Comparison of ENCODE assay signal across 8 cellular contexts in the genomic region with DNA sequence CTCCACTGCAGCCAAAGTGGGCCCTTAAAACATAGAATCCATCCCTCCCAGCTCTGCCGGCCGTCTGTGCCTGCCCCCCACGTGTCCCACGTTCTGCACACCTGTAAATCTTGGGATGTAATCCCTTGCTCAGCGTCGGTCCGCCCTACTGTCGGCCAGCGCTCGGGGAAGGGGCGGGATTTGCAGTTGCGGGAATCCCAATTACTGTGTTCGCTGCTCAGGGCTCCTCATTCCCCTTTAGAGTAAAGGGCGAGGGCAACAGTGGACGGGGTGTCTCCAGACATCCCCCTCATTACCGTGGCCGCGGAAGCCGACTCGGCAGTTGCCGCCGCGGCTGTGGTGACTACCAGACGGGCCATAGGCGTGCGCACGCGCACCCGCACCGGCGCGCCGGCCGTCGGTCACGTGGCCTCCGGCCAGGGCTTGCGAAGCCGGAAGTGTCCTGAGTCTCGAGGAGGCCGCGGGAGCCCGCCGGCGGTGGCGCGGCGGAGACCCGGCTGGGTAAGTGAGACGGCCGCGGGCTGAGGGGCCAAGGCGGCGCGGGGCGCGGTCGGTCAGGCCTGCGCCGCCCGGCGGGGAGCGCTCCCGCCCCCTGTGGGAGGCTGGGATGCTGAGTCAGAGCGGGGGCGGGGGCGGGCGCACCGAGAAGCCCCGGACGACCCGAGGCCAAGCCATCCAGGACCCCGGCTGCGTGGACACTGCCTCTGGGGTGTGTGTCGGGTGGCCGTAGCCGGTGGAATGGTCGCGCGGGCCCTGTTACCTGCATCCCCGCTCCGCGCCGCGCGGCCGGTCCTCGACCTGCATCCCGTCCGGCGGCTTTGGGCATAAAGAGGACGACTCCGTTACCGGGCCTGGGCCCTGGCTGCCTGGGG. TPM values are rescaled to one million over a fixed set of nuclear protein-coding genes. Genes with fewer than 3 reads are reported as not detected.
DNase-seq lines count a peak whose midpoint lies in the region; ATAC-seq and TF ChIP-seq lines count a peak whose summit lies in the region.

A gene (plus strand): TSS at position 434 of the 872 bp plus-strand sequence. CDS start 3,751 bp downstream, outside the sequence.

- H3K4me2 ChIP-seq in GM23338, result peak within 1 kb of the TSS; percentile 78

- H3K9me3 ChIP-seq in ES-I3 (ENCODE audit: control insufficient read depth, insufficient read depth, low read length) (no peaks in the 10 kb centered on the region), SJSA1 (replicated peaks) (no peaks in the 10 kb centered on the region; the same call in 1 of the 2 replicates), testis (no peaks in the 10 kb centered on the region)

- intact Hi-C loops in testis (cut with DNase I; ENCODE audit: low total_unique reads), result no loop called here

- H3K4me3 ChIP-seq in GM23338 (peak within 1 kb of the TSS; percentile 91), SJSA1 (peak within 1 kb of the TSS; percentile 97), testis (peak within 1 kb of the TSS; percentile 84 to 90)

- H3K36me3 ChIP-seq in ES-I3 (ENCODE audit: insufficient read depth, low read length) (peaks cover 12% of the 10 kb centered on the region), GM23338 (ENCODE audit: insufficient read depth) (peaks cover 14% of the 10 kb centered on the region), SJSA1 (peaks cover 37% of the 10 kb centered on the region), testis (ENCODE audit: low read depth, missing control alignments) (no peaks in the 10 kb centered on the region)

- 0 to 1% methylated on average over 16 to 51 of the region's 94 CpGs for WGBS in testis, 2 donors

- peaks cover 22% of the 10 kb centered on the region for H3K4me1 Mint-ChIP-seq in GM23338
- H3K4me1 Mint-ChIP-seq in activated naive CD4-positive, alpha-beta T cell treated with anti-CD3 and anti-CD28 coated beads, Interleukin-2, amount 10 ng/mL, durations not matched to agents 7 days and 5 days, result peaks cover 50% of the 10 kb centered on the region

- no peaks in the 10 kb centered on the region for H3K27me3 ChIP-seq in GM23338 (ENCODE audit: insufficient read depth)
- H3K27me3 ChIP-seq in SJSA1 (replicated peaks), result no peaks in the 10 kb centered on the region
- H3K27me3 ChIP-seq in testis, result no peaks in the 10 kb centered on the region

- ATAC-seq in GM23338 (peak; percentile 88), omental fat pad (ENCODE audit: low FRiP score) (peak; percentile 90)

- H4K20me1 ChIP-seq in GM23338 (replicated peaks; ENCODE audit: insufficient read depth), result peaks cover 5% of the 10 kb centered on the region; the same call in 1 of the 2 replicates

- peaks cover 48% of the 10 kb centered on the region for H3K79me2 ChIP-seq in GM23338 (replicated peaks; ENCODE audit: insufficient read depth)

- peaks cover 32% of the 10 kb centered on the region for H3K36me3 Mint-ChIP-seq in GM23338 (ENCODE audit: low read depth)
- peaks cover 24% of the 10 kb centered on the region for H3K36me3 Mint-ChIP-seq in activated naive CD4-positive, alpha-beta T cell treated with anti-CD3 and anti-CD28 coated beads, Interleukin-2, amount 10 ng/mL, durations not matched to agents 7 days and 5 days

- H3K9me3 Mint-ChIP-seq in GM23338, result no peaks in the 10 kb centered on the region; the same call in 2 of the 3 replicates
- no peaks in the 10 kb centered on the region for H3K9me3 Mint-ChIP-seq in activated naive CD4-positive, alpha-beta T cell treated with anti-CD3 and anti-CD28 coated beads, Interleukin-2, amount 10 ng/mL, durations not matched to agents 7 days and 5 days

- peak within 1 kb of the TSS; percentile 89 for H2AFZ ChIP-seq in GM23338

- peak; percentile 26 for TF ChIP-seq POLR2A in testis (IDR thresholded peaks at IDR 0.05)

- H3K9me2 ChIP-seq in GM23338 (ENCODE audit: insufficient read depth), result no peaks in the 10 kb centered on the region

- H3K4me3 Mint-ChIP-seq in GM23338, result peak within 1 kb of the TSS; percentile 89
- H3K4me3 Mint-ChIP-seq in activated naive CD4-positive, alpha-beta T cell treated with anti-CD3 and anti-CD28 coated beads, Interleukin-2, amount 10 ng/mL, durations not matched to agents 7 days and 5 days, result peak within 1 kb of the TSS; percentile 89

- peak within 1 kb of the TSS; percentile 81 for H3K9ac ChIP-seq in ES-I3 (ENCODE audit: low read depth, low read length)

- CTCF ChIA-PET in activated naive CD4-positive, alpha-beta T cell treated with anti-CD3 and anti-CD28 coated beads, Interleukin-2, amount 10 ng/mL, durations not matched to agents 7 days and 5 days (lab: Charles Lee), result interaction anchor here (1.4 kb wide), 1 partner anchor 16 kb away, joined by 3 read pairs; no protein-coding TSS in a partner anchor

- DNase-seq in GM23338 (ENCODE audit: low spot score) (peak; percentile 89), LHCN-M2 (ENCODE audit: low read depth) (peak; percentile 81), SJSA1 (ENCODE audit: low read depth in 1 of 2, low spot score in 2 of 2) (peak; percentile 85 to 88), globus pallidus (ENCODE audit: low spot score) (peak; percentile 84), omental fat pad (ENCODE audit: low spot score) (peak; percentile 59), testis (peak; percentile 94)
- peak; percentile 75 for DNase-seq in activated naive CD4-positive, alpha-beta T cell treated with anti-CD3 and anti-CD28 coated beads, Interleukin-2, amount 10 ng/mL, durations not matched to agents 7 days and 5 days

- H3K4me1 ChIP-seq in ES-I3 (ENCODE audit: insufficient read depth, low read length) (no peaks in the 10 kb centered on the region), GM23338 (ENCODE audit: insufficient read depth) (peaks cover 10% of the 10 kb centered on the region), SJSA1 (replicated peaks) (peaks cover 12% of the 10 kb centered on the region), testis (peaks cover 24% of the 10 kb centered on the region)

- H3K27ac Mint-ChIP-seq in GM23338, result peak within 1 kb of the TSS; percentile 98
- peak within 1 kb of the TSS; percentile 89 for H3K27ac Mint-ChIP-seq in activated naive CD4-positive, alpha-beta T cell treated with anti-CD3 and anti-CD28 coated beads, Interleukin-2, amount 10 ng/mL, durations not matched to agents 7 days and 5 days

- TF ChIP-seq CTCF in GM23338 (conservative IDR thresholded peaks at IDR 0.05; ENCODE audit: low read depth in 2 of 2), result no peak
- TF ChIP-seq CTCF in omental fat pad (IDR thresholded peaks at IDR 0.05), result no peak
- TF ChIP-seq CTCF in testis (IDR thresholded peaks at IDR 0.05), result peak in 1 of 3 experiments; percentile 8

- H3F3A ChIP-seq in GM23338 (replicated peaks; ENCODE audit: low read depth), result 0 out of 2 replicates have a peak, but pooled peaks cover 3% of the 10 kb centered on the region

- peaks cover 5% of the 10 kb centered on the region for H3K27me3 Mint-ChIP-seq in GM23338 (ENCODE audit: insufficient read depth, low read depth, poor library complexity)
- H3K27me3 Mint-ChIP-seq in activated naive CD4-positive, alpha-beta T cell treated with anti-CD3 and anti-CD28 coated beads, Interleukin-2, amount 10 ng/mL, durations not matched to agents 7 days and 5 days, result no peaks in the 10 kb centered on the region

- peak within 1 kb of the TSS; percentile 70 for H3K27ac ChIP-seq in GM23338 (ENCODE audit: low read depth)
- peak within 1 kb of the TSS; percentile 95 for H3K27ac ChIP-seq in SJSA1
- peak within 1 kb of the TSS; percentile 97 for H3K27ac ChIP-seq in testis

TF ChIP-seq in GM23338, 12 proteins besides CTCF, POLR2A, EP300 and RAD21 (continues in another document):
- TF ChIP-seq, protein P1, sequence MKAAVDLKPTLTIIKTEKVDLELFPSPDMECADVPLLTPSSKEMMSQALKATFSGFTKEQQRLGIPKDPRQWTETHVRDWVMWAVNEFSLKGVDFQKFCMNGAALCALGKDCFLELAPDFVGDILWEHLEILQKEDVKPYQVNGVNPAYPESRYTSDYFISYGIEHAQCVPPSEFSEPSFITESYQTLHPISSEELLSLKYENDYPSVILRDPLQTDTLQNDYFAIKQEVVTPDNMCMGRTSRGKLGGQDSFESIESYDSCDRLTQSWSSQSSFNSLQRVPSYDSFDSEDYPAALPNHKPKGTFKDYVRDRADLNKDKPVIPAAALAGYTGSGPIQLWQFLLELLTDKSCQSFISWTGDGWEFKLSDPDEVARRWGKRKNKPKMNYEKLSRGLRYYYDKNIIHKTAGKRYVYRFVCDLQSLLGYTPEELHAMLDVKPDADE (IDR thresholded peaks at IDR 0.05), result peak; percentile 55; the same call in 1 of the 2 replicates

RNA-seq across cellular contexts. Expression of the gene that starts here (rescaled TPM):
- total RNA-seq in GM23338 (2014; rRNA removed; shearing (Covaris generic)), result 26.3 and 29.9 TPM in 2 replicates
- 15.8 and 21.7 TPM in 2 replicates for polyA plus RNA-seq in GM23338 (2016; fragmentation: Nextera tagmentation; extraction: Ambion mirVana)
- total RNA-seq in LHCN-M2 (2014; rRNA removed), result 33.7 and 34.7 TPM in 2 replicates
- 8.8 TPM for polyA plus RNA-seq in LHCN-M2 (2012)
- 31.4 and 35.4 TPM in 2 replicates for total RNA-seq in SJSA1 (2014; rRNA removed; shearing (Covaris generic))
- 10 to 100 TPM; 20.4 to 33.9 (median 27.4) TPM for total RNA-seq in omental fat pad
- 10 to 100 TPM; 47.6 to 48.3 TPM for total RNA-seq in testis
- polyA plus RNA-seq in testis (ENCODE audit: insufficient read depth, low read depth, low replicate concordance), result 32.0 TPM

Comparison
In these comparisons a context has a peak if more than half of its experiments do, and no peak if none do; other contexts are left out.
1. Peak in every context shown above with its lines: DNase-seq, ATAC-seq, H3K4me3 ChIP-seq and H3K27ac ChIP-seq.